Comparison of ENCODE assay signal across 30 cellular contexts in genomic region chr2:120748741-120749140, GRCh38. TPM values are rescaled to one million over a fixed set of nuclear protein-coding genes. Genes with fewer than 3 reads are reported as not detected.
"Had no signal": no experiment of that assay in that cellular context is flagged by ENCODE, and none has a peak within 500 bp of the region (broad histone marks: within the 10 kb centered on the region; RNA-seq: fewer than 3 reads in every experiment).

No MANE protein-coding gene starts in this region.

- H3K27ac ChIP-seq: left lung, lower lobe of right lung, neutrophil, pancreas, prostate gland, stomach, tibial artery, WERI-Rb-1 had no signal

- H3K9me3 ChIP-seq: left lung, lower lobe of right lung, neutrophil, pancreas, prostate gland, stomach, tibial artery had no signal

- H3K4me3 Mint-ChIP-seq: activated T-cell treated with anti-CD3 and anti-CD28 coated beads, Interleukin-2, amount 50 U/mL, for 4 hours; activated T-helper 17 cell treated with anti-CD3 and anti-CD28 coated beads, Interleukin-2, amount 50 U/mL, for 72 hours; natural killer cell; stimulated activated effector memory CD8-positive, alpha-beta T cell treated with anti-CD3 and anti-CD28 coated beads, Interleukin-12 subunit alpha, Interleukin-12 subunit beta, amount 100 ng/mL, for 72 hours; T-helper 1 cell treated with Interleukin-12 subunit alpha and Interleukin-12 subunit beta and Interleukin-4 antibody, amounts not matched to agents 30 μg/mL and 1 μg/mL, for 36 hours had no signal

- H3K9me3 Mint-ChIP-seq: activated T-cell treated with anti-CD3 and anti-CD28 coated beads, Interleukin-2, amount 50 U/mL, for 4 hours; activated T-helper 17 cell treated with anti-CD3 and anti-CD28 coated beads, Interleukin-2, amount 50 U/mL, for 72 hours; natural killer cell; stimulated activated effector memory CD8-positive, alpha-beta T cell treated with anti-CD3 and anti-CD28 coated beads, Interleukin-12 subunit alpha, Interleukin-12 subunit beta, amount 100 ng/mL, for 72 hours; T-helper 1 cell treated with Interleukin-12 subunit alpha and Interleukin-12 subunit beta and Interleukin-4 antibody, amounts not matched to agents 30 μg/mL and 1 μg/mL, for 36 hours had no signal

- H3K4me3 ChIP-seq: left lung, lower lobe of right lung, pancreas, prostate gland, skin epidermis, stomach, tibial artery had no signal

- H3K4me1 Mint-ChIP-seq: activated T-helper 17 cell treated with anti-CD3 and anti-CD28 coated beads, Interleukin-2, amount 50 U/mL, for 72 hours; natural killer cell; stimulated activated effector memory CD8-positive, alpha-beta T cell treated with anti-CD3 and anti-CD28 coated beads, Interleukin-12 subunit alpha, Interleukin-12 subunit beta, amount 100 ng/mL, for 72 hours had no signal

- H3K4me1 ChIP-seq: left lung, lower lobe of right lung, pancreas, prostate gland, stomach had no signal

- ATAC-seq: activated CD4-positive, CD25-positive, alpha-beta regulatory T cell treated with anti-CD3 and anti-CD28 coated beads, Interleukin-2, amount 50 U/mL, for 24 hours; activated T-cell treated with anti-CD3 and anti-CD28 coated beads, Interleukin-2, amount 50 U/mL, for 4 hours; activated T-helper 17 cell treated with anti-CD3 and anti-CD28 coated beads, Interleukin-2, amount 50 U/mL, for 72 hours; esophagus mucosa; left lung; lower lobe of right lung; natural killer cell; pancreas; stimulated activated effector memory CD8-positive, alpha-beta T cell treated with anti-CD3 and anti-CD28 coated beads, Interleukin-12 subunit alpha, Interleukin-12 subunit beta, amount 100 ng/mL, for 72 hours had no signal

- H3K27ac Mint-ChIP-seq: activated T-helper 17 cell treated with anti-CD3 and anti-CD28 coated beads, Interleukin-2, amount 50 U/mL, for 72 hours; natural killer cell; stimulated activated effector memory CD8-positive, alpha-beta T cell treated with anti-CD3 and anti-CD28 coated beads, Interleukin-12 subunit alpha, Interleukin-12 subunit beta, amount 100 ng/mL, for 72 hours; T-helper 1 cell treated with Interleukin-12 subunit alpha and Interleukin-12 subunit beta and Interleukin-4 antibody, amounts not matched to agents 30 μg/mL and 1 μg/mL, for 36 hours had no signal

- H3K36me3 ChIP-seq: left lung, lower lobe of right lung, neutrophil, pancreas, prostate gland, stomach, tibial artery, WERI-Rb-1 had no signal

- H3K36me3 Mint-ChIP-seq: natural killer cell; stimulated activated effector memory CD8-positive, alpha-beta T cell treated with anti-CD3 and anti-CD28 coated beads, Interleukin-12 subunit alpha, Interleukin-12 subunit beta, amount 100 ng/mL, for 72 hours had no signal

- DNase-seq: activated CD4-positive, alpha-beta T cell treated with anti-CD3 and anti-CD28 coated beads for 48 hours; activated CD4-positive, alpha-beta T cell treated with anti-CD3 and anti-CD28 coated beads, Interleukin-2, amount 50 U/mL, for 48 hours; activated CD8-positive, alpha-beta memory T cell treated with anti-CD3 and anti-CD28 coated beads, Interleukin-2, amount 50 U/mL, for 4 hours; activated gamma-delta T cell treated with Interleukin-2 at 50 U/mL for 16 hours; activated naive CD4-positive, alpha-beta T cell treated with anti-CD3 and anti-CD28 coated beads, Interleukin-2, amount 50 U/mL, for 16 hours; activated T-cell treated with anti-CD3 and anti-CD28 coated beads, Interleukin-2, amount 50 U/mL, for 4 hours; amniotic stem cell; caudate nucleus; foreskin melanocyte; left lung; lower lobe of right lung; mesendoderm; natural killer cell; pancreas; stimulated activated CD4-positive, alpha-beta T cell treated with anti-CD3 and anti-CD28 coated beads, Interleukin-4, amount 100 ng/mL, for 24 hours; stomach; T-helper 9 cell; WERI-Rb-1 had no signal

- FAIRE-seq: islet of Langerhans, pancreas, TTC549 had no signal

- H3K27me3 ChIP-seq: pancreas, tibial artery had no signal

RNA-seq across cellular contexts. Expression of gene GLI2, which starts 13.1 kb away (rescaled TPM):
- total RNA-seq: activated T-helper 17 cell treated with anti-CD3 and anti-CD28 coated beads, Interleukin-2, amount 50 U/mL, for 72 hours; mononuclear cell; natural killer cell had no signal
